ENCODE assay signal across 12 cellular contexts in the genomic region with DNA sequence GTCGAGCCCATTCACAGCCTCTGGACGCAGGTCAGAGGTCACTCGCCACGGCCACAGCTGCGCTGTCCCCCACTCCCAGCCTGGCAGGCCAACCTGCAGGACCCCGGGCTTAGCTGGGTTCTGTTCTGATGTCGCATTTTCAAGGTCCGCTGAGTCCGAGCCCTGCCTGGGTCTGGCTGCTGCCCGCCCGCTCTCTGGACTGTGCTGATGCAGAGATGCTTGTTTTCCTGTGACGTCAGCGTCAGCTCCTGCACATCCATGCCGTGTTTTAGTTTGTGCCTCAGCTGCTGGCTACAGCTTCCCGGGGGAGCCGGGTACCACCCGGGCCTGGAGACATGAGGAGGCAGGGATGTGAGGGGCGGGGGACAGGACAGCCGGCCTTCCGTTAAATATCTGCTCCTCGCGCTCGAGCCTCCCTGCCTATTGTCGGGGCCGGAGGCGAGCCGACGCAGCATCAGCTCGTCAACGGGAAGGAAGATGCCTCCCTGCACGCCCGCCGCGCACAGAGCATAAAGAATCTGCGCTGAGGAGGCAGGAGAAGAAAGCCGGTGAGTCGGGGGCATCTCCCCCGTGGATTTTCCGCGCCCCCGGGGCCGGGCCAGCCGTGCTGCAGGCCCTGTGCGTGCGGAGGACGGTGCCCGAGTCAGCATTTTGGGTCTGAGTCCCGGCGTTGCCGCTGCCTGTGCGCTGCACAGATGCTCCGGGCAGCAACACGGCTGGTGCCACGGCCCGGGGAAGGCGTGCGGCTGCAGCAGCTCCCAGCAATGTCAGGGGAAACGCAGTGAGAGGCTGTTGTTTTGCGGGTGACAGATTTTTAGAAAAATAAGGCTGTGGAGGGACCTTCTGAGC. TPM values are rescaled to one million over a fixed set of nuclear protein-coding genes. Genes with fewer than 3 reads are reported as not detected.
DNase-seq lines count a peak whose midpoint lies in the region; ATAC-seq lines count a peak whose summit lies in the region.
"Had no signal": no experiment of that assay in that cellular context is flagged by ENCODE, and none has a peak within 500 bp of the region (broad histone marks: within the 10 kb centered on the region; RNA-seq: fewer than 3 reads in every experiment).

No MANE protein-coding gene starts in this region.

- H3K27ac Mint-ChIP-seq in activated naive CD4-positive, alpha-beta T cell treated with anti-CD3 and anti-CD28 coated beads for 36 hours: no peak overlapping the region
- H3K27ac Mint-ChIP-seq: IgD-negative memory B cell had no signal

- no peak overlapping the region for H3K4me3 Mint-ChIP-seq in activated naive CD4-positive, alpha-beta T cell treated with anti-CD3 and anti-CD28 coated beads for 36 hours
- H3K4me3 Mint-ChIP-seq: IgD-negative memory B cell had no signal

- H3K9me3 Mint-ChIP-seq in activated naive CD4-positive, alpha-beta T cell treated with anti-CD3 and anti-CD28 coated beads for 36 hours: peaks cover 20% of the 10 kb centered on the region

- H3K4me1 Mint-ChIP-seq in activated naive CD4-positive, alpha-beta T cell treated with anti-CD3 and anti-CD28 coated beads for 36 hours (ENCODE audit: low read depth): peaks cover 3% of the 10 kb centered on the region
- H3K4me1 Mint-ChIP-seq: IgD-negative memory B cell had no signal

- intact Hi-C loops in Right ventricle myocardium inferior (cut with DNase I) (no loop called here), left cardiac atrium (cut with DNase I) (no loop called here)
- intact Hi-C loops in activated naive CD4-positive, alpha-beta T cell treated with anti-CD3 and anti-CD28 coated beads for 36 hours (cut with micrococcal nuclease): no loop called here

- DNase-seq in Right ventricle myocardium inferior (ENCODE audit: missing footprints) (peak; percentile 20), left cardiac atrium (no peak), amniotic stem cell (lab: John Stamatoyannopoulos, UW) (peak; percentile 23), hepatic stellate cell (ENCODE audit: low spot score) (peak; percentile 81), OCI-M1 (lab: John Stamatoyannopoulos, UW) (no peak)
- no peak for DNase-seq in activated naive CD4-positive, alpha-beta T cell treated with anti-CD3 and anti-CD28 coated beads for 36 hours
- DNase-seq: activated CD4-positive, alpha-beta T cell treated with anti-CD3 and anti-CD28 coated beads for 1 hour had no signal

- no peak for ATAC-seq in Right ventricle myocardium inferior
- no peak for ATAC-seq in left cardiac atrium
- ATAC-seq in GM18858 (IDR thresholded peaks at IDR 0.05; ENCODE audit: unreplicated experiment): no peak

- H3K36me3 Mint-ChIP-seq in activated naive CD4-positive, alpha-beta T cell treated with anti-CD3 and anti-CD28 coated beads for 36 hours (ENCODE audit: low read depth): peaks cover 27% of the 10 kb centered on the region

- H3K27ac ChIP-seq in temporal lobe (ENCODE audit: low read depth, low read length): peak overlapping the region; percentile 93
- H3K27ac ChIP-seq: C4-2B, parathyroid adenoma had no signal

- H3K27me3 Mint-ChIP-seq in activated naive CD4-positive, alpha-beta T cell treated with anti-CD3 and anti-CD28 coated beads for 36 hours (ENCODE audit: low read depth): no peaks in the 10 kb centered on the region
- H3K27me3 Mint-ChIP-seq: IgD-negative memory B cell had no signal

- CTCF ChIA-PET in activated naive CD4-positive, alpha-beta T cell treated with anti-CD3 and anti-CD28 coated beads for 36 hours (lab: Charles Lee): interaction anchor here (0.6 kb wide), 1 partner anchor 57 kb away, joined by 3 read pairs; no protein-coding TSS in a partner anchor

RNA-seq across cellular contexts. Expression of a gene that starts 23.4 kb away (rescaled TPM):
- total RNA-seq in Right ventricle myocardium inferior: 16.4 TPM
- total RNA-seq in left cardiac atrium: 10 to 100 TPM; 12.4 to 20.7 TPM
- 53.1 TPM for total RNA-seq in temporal lobe
- 1 to 10 TPM; 6.8 to 7.0 TPM for total RNA-seq in activated naive CD4-positive, alpha-beta T cell treated with anti-CD3 and anti-CD28 coated beads for 36 hours

RNA-seq across cellular contexts. Expression of a gene that starts 54.5 kb away (rescaled TPM):
- 0.49 TPM for total RNA-seq in Right ventricle myocardium inferior
- total RNA-seq in left cardiac atrium: under 1 TPM in 1 of 2 donors, not detected in 1; 0.29 TPM
- total RNA-seq in temporal lobe: 3.7 TPM
- total RNA-seq in activated naive CD4-positive, alpha-beta T cell treated with anti-CD3 and anti-CD28 coated beads for 36 hours: not detected

Comparison
In these comparisons a context has a peak if more than half of its experiments do, and no peak if none do; other contexts are left out.
1. DNase-seq: peak in Right ventricle myocardium inferior (single experiment), amniotic stem cell (single experiment) and hepatic stellate cell (single experiment); none in left cardiac atrium (single experiment), OCI-M1 (single experiment) and activated naive CD4-positive, alpha-beta T cell treated with anti-CD3 and anti-CD28 coated beads for 36 hours (single experiment).